ENCODE assay signal across 1 cellular context in genomic region chr6:37176268-37177082, GRCh38.
TF ChIP-seq lines count a peak whose summit lies in the region.

No MANE protein-coding gene starts in this region.

TF ChIP-seq in K562, 482 proteins besides CTCF, POLR2A, EP300 and RAD21 (continued from another document and continues in another):
- TF ChIP-seq THRB (CRISPR knock-in tag; conservative IDR thresholded peaks at IDR 0.05) (no peak), ZNF717 (CRISPR knock-in tag; IDR thresholded peaks at IDR 0.05) (peak; percentile 88; the same call in 1 of the 2 replicates), NKRF (IDR thresholded peaks at IDR 0.05; ENCODE audit: borderline replicate concordance) (peak; percentile 64), PHF8 (IDR thresholded peaks at IDR 0.05; ENCODE audit: borderline replicate concordance, low read length) (peak; percentile 13; the same call in 1 of the 2 replicates), SIRT6 (IDR thresholded peaks at IDR 0.05; ENCODE audit: low read depth, low read length) (no peak), DEAF1 (CRISPR knock-in tag; IDR thresholded peaks at IDR 0.05) (peak; percentile 53), MXD1 (CRISPR knock-in tag; IDR thresholded peaks at IDR 0.05; ENCODE audit: borderline replicate concordance, poor library complexity, severe bottlenecking) (no peak), SMC3 (conservative IDR thresholded peaks at IDR 0.05; ENCODE audit: insufficient read depth, low read depth, low read length) (0 out of 2 replicates have a peak, but pooled peaks have one; percentile 17), CBX8 (IDR thresholded peaks at IDR 0.05; ENCODE audit: borderline replicate concordance, extremely low read depth, low read depth, low read length, poor library complexity, severe bottlenecking) (no peak), NFE2 (IDR thresholded peaks at IDR 0.05; ENCODE audit: low read depth) (no peak), TCF3 (CRISPR knock-in tag; IDR thresholded peaks at IDR 0.05) (0 out of 2 replicates have a peak, but pooled peaks have one; percentile 5), NFXL1 (CRISPR knock-in tag; IDR thresholded peaks at IDR 0.05) (no peak), ESRRB (CRISPR knock-in tag; IDR thresholded peaks at IDR 0.05; ENCODE audit: borderline replicate concordance) (peak; percentile 74; the same call in 1 of the 2 replicates), ASH1L (IDR thresholded peaks at IDR 0.05; ENCODE audit: borderline replicate concordance, low read depth, partially characterized antibody) (no peak), CGGBP1 (CRISPR knock-in tag; IDR thresholded peaks at IDR 0.05) (0 out of 2 replicates have a peak, but pooled peaks have one; percentile 60), PTRF (tag; IDR thresholded peaks at IDR 0.05) (peak; percentile 40; the same call in 1 of the 2 replicates), NBN (IDR thresholded peaks at IDR 0.05; ENCODE audit: low read depth) (peak; percentile 21), SAFB (IDR thresholded peaks at IDR 0.05; ENCODE audit: borderline replicate concordance, low read depth, low read length) (no peak), NCOA4 (IDR thresholded peaks at IDR 0.05; ENCODE audit: partially characterized antibody) (no peak), ZSCAN32 (CRISPR knock-in tag; IDR thresholded peaks at IDR 0.05) (peak; percentile 62), PKNOX1 (IDR thresholded peaks at IDR 0.05) (peak; percentile 48; the same call in 1 of the 2 replicates), TFAM (CRISPR knock-in tag; conservative IDR thresholded peaks at IDR 0.05) (no peak), ZBTB26 (CRISPR knock-in tag; IDR thresholded peaks at IDR 0.05) (0 out of 2 replicates have a peak, but pooled peaks have one; percentile 35), E2F4 (CRISPR knock-in tag; IDR thresholded peaks at IDR 0.05; ENCODE audit: low read depth) (no peak), MTA1 (IDR thresholded peaks at IDR 0.05; ENCODE audit: borderline replicate concordance) (0 out of 2 replicates have a peak, but pooled peaks have one; percentile 8), CBFA2T3 (IDR thresholded peaks at IDR 0.05) (0 out of 2 replicates have a peak, but pooled peaks have one; percentile 2), ZBTB49 (CRISPR knock-in tag; IDR thresholded peaks at IDR 0.05; ENCODE audit: borderline replicate concordance) (no peak), GMEB1 (CRISPR knock-in tag; IDR thresholded peaks at IDR 0.05) (no peak; the same call in none of the 2 replicates), VEZF1 (CRISPR knock-in tag; IDR thresholded peaks at IDR 0.05) (no peak), TSHZ1 (CRISPR knock-in tag; IDR thresholded peaks at IDR 0.05) (no peak), PCBP2 (IDR thresholded peaks at IDR 0.05; ENCODE audit: low read depth, low read length, poor library complexity, severe bottlenecking) (no peak)
